In genomic region chr2:113216321-113216720, GRCh38 we compare ENCODE assay signal across 14 cellular contexts. TPM values are rescaled to one million over a fixed set of nuclear protein-coding genes. Genes with fewer than 3 reads are reported as not detected.
DNase-seq lines count a peak whose midpoint lies in the region; ATAC-seq and TF ChIP-seq lines count a peak whose summit lies in the region.
"Had no signal": no experiment of that assay in that cellular context is flagged by ENCODE, and none has a peak within 500 bp of the region (broad histone marks: within the 10 kb centered on the region; RNA-seq: fewer than 3 reads in every experiment).

No MANE protein-coding gene starts in this region.

- H3K9me3 ChIP-seq in Caco-2 (no peaks in the 10 kb centered on the region), neural progenitor cell (ENCODE audit: low read depth) (no peaks in the 10 kb centered on the region), upper lobe of right lung (no peaks in the 10 kb centered on the region)
- H3K9me3 ChIP-seq: HAP-1 had no signal

- POLR2A ChIA-PET in Caco-2 (lab: Charles Lee) = no interaction called here

- H3K4me1 Mint-ChIP-seq in Caco-2 (ENCODE audit: low read depth, unreplicated experiment) (peaks cover 61% of the 10 kb centered on the region), chondrocyte (ENCODE audit: low read depth) (peaks cover 44% of the 10 kb centered on the region), neural progenitor cell (peaks cover 83% of the 10 kb centered on the region)
- H3K4me1 Mint-ChIP-seq in effector memory CD8-positive, alpha-beta T cell (ENCODE audit: low read depth in 2 of 2) = peaks cover 11 to 15% of the 10 kb centered on the region in 2 donors

- H3K27me3 ChIP-seq in Caco-2 (replicated peaks; ENCODE audit: control insufficient read depth, insufficient read depth, low read length) = no peaks in the 10 kb centered on the region
- H3K27me3 ChIP-seq in neural progenitor cell = no peaks in the 10 kb centered on the region
- H3K27me3 ChIP-seq in upper lobe of right lung = no peaks in the 10 kb centered on the region

- H3K79me2 ChIP-seq in neural progenitor cell (ENCODE audit: low read depth) = no peaks in the 10 kb centered on the region

- H3K4me2 ChIP-seq in neural progenitor cell = no peak overlapping the region

- H3F3A ChIP-seq in neural progenitor cell (ENCODE audit: low read depth) = no peaks in the 10 kb centered on the region

- H3K36me3 ChIP-seq in Caco-2 (ENCODE audit: control insufficient read depth, insufficient read depth, low read length) = no peaks in the 10 kb centered on the region
- no peaks in the 10 kb centered on the region for H3K36me3 ChIP-seq in neural progenitor cell
- H3K36me3 ChIP-seq in upper lobe of right lung = no peaks in the 10 kb centered on the region
- H3K36me3 ChIP-seq: HAP-1 had no signal

- no peak for TF ChIP-seq CTCF in Caco-2 (IDR thresholded peaks at IDR 0.05; ENCODE audit: insufficient read depth in 1 of 2, low read depth in 1 of 2, low read length in 1 of 2, severe bottlenecking in 1 of 2, unreplicated experiment in 1 of 2)
- TF ChIP-seq CTCF in chondrocyte (IDR thresholded peaks at IDR 0.05) = no peak
- TF ChIP-seq CTCF in neural progenitor cell (IDR thresholded peaks at IDR 0.05) = no peak
- no peak for TF ChIP-seq CTCF in upper lobe of right lung (IDR thresholded peaks at IDR 0.05)

- H3K9ac ChIP-seq in neural progenitor cell = no peak overlapping the region

- H3K4me1 ChIP-seq in Caco-2 = peaks cover 62% of the 10 kb centered on the region
- peaks cover 15% of the 10 kb centered on the region for H3K4me1 ChIP-seq in neural progenitor cell
- peaks cover 32% of the 10 kb centered on the region for H3K4me1 ChIP-seq in upper lobe of right lung

- BruUV-seq in Caco-2 (replicated peaks; lab: Mats Ljungman, UMichigan) = no TSS peak

- DNase-seq in Caco-2 (no peak), chondrocyte (ENCODE audit: low spot score) (peak; percentile 49), neural progenitor cell (ENCODE audit: low spot score) (no peak), upper lobe of right lung (no peak), DMS153 treated with DMSO at 0.1 percent for 48 hours (lab: John Stamatoyannopoulos, UW; ENCODE audit: unreplicated experiment) (no peak), SKM-1 treated with dmso at 0.1 percent for 144 hours (lab: John Stamatoyannopoulos, UW; ENCODE audit: unreplicated experiment) (no peak)
- DNase-seq in effector memory CD8-positive, alpha-beta T cell = no peak
- DNase-seq: NCI-H1417, NCI-H2029 treated with DMSO at 0.1 percent for 48 hours, NCI-H524 had no signal

- no peaks in the 10 kb centered on the region for H3K9me3 Mint-ChIP-seq in Caco-2 (ENCODE audit: unreplicated experiment)
- H3K9me3 Mint-ChIP-seq in chondrocyte (ENCODE audit: low read depth) = no peaks in the 10 kb centered on the region
- H3K9me3 Mint-ChIP-seq in neural progenitor cell = peaks cover 12% of the 10 kb centered on the region
- H3K9me3 Mint-ChIP-seq in effector memory CD8-positive, alpha-beta T cell = no peaks in the 10 kb centered on the region

- no peak overlapping the region for H3K4me3 Mint-ChIP-seq in Caco-2 (ENCODE audit: unreplicated experiment)
- H3K4me3 Mint-ChIP-seq in chondrocyte (ENCODE audit: unreplicated experiment) = no peak overlapping the region
- H3K4me3 Mint-ChIP-seq in neural progenitor cell = peak overlapping the region; percentile 70
- H3K4me3 Mint-ChIP-seq in effector memory CD8-positive, alpha-beta T cell = no peak overlapping the region

- H4K20me1 ChIP-seq in neural progenitor cell (ENCODE audit: low read depth) = no peaks in the 10 kb centered on the region

- no peak overlapping the region for H2AFZ ChIP-seq in neural progenitor cell (replicated peaks)

- CTCF ChIA-PET in Caco-2 (lab: Charles Lee) = no interaction called here

- H3K27ac ChIP-seq in neural progenitor cell (no peak overlapping the region), upper lobe of right lung (peak overlapping the region; percentile 82)
- H3K27ac ChIP-seq: C4-2B had no signal

- no peak for ATAC-seq in upper lobe of right lung
- no peak for ATAC-seq in effector memory CD8-positive, alpha-beta T cell (replicated peaks)

- H3K4me3 ChIP-seq in Caco-2 (ENCODE audit: low read depth, low read length) = no peak overlapping the region
- H3K4me3 ChIP-seq in neural progenitor cell = no peak overlapping the region
- no peak overlapping the region for H3K4me3 ChIP-seq in upper lobe of right lung
- H3K4me3 ChIP-seq: GM12878, HAP-1 had no signal

- H3K27me3 Mint-ChIP-seq in Caco-2 (ENCODE audit: insufficient read depth, unreplicated experiment) = no peaks in the 10 kb centered on the region
- H3K27me3 Mint-ChIP-seq in chondrocyte (ENCODE audit: low read depth) = no peaks in the 10 kb centered on the region
- peaks cover 16% of the 10 kb centered on the region for H3K27me3 Mint-ChIP-seq in neural progenitor cell (ENCODE audit: insufficient read depth, low read depth)
- H3K27me3 Mint-ChIP-seq in effector memory CD8-positive, alpha-beta T cell = peaks cover 0 to 12% of the 10 kb centered on the region in 2 donors

- H3K27ac Mint-ChIP-seq in Caco-2 (ENCODE audit: unreplicated experiment) (peak overlapping the region; percentile 98), chondrocyte (ENCODE audit: unreplicated experiment) (peak overlapping the region; percentile 82), neural progenitor cell (peak overlapping the region; percentile 87)
- peak overlapping the region in 1 of 2 donors; percentile 44 for H3K27ac Mint-ChIP-seq in effector memory CD8-positive, alpha-beta T cell

- H3K36me3 Mint-ChIP-seq in Caco-2 (ENCODE audit: insufficient read depth, unreplicated experiment) (peaks cover 12% of the 10 kb centered on the region), chondrocyte (ENCODE audit: low read depth) (no peaks in the 10 kb centered on the region), neural progenitor cell (peaks cover 5% of the 10 kb centered on the region)
- no peaks in the 10 kb centered on the region for H3K36me3 Mint-ChIP-seq in effector memory CD8-positive, alpha-beta T cell (ENCODE audit: insufficient read depth)

- intact Hi-C loops in Caco-2 (cut with micrococcal nuclease; ENCODE audit: unreplicated experiment) (no loop called here), upper lobe of right lung (cut with DNase I) (no loop called here)

RNA-seq across cellular contexts. Expression of gene PSD4, which starts 42.5 kb away (rescaled TPM):
- total RNA-seq in Caco-2 (2022) (15.5 and 18.7 TPM in 2 replicates), chondrocyte (5.2 to 5.5 TPM (median 5.2 TPM) in 3 replicates), neural progenitor cell (ENCODE audit: low replicate concordance) (0.02 and 0.87 TPM in 2 replicates), upper lobe of right lung (37.8 TPM)
- total RNA-seq: G401 had no signal
